Comparison of ENCODE assay signal across 12 cellular contexts in the genomic region with DNA sequence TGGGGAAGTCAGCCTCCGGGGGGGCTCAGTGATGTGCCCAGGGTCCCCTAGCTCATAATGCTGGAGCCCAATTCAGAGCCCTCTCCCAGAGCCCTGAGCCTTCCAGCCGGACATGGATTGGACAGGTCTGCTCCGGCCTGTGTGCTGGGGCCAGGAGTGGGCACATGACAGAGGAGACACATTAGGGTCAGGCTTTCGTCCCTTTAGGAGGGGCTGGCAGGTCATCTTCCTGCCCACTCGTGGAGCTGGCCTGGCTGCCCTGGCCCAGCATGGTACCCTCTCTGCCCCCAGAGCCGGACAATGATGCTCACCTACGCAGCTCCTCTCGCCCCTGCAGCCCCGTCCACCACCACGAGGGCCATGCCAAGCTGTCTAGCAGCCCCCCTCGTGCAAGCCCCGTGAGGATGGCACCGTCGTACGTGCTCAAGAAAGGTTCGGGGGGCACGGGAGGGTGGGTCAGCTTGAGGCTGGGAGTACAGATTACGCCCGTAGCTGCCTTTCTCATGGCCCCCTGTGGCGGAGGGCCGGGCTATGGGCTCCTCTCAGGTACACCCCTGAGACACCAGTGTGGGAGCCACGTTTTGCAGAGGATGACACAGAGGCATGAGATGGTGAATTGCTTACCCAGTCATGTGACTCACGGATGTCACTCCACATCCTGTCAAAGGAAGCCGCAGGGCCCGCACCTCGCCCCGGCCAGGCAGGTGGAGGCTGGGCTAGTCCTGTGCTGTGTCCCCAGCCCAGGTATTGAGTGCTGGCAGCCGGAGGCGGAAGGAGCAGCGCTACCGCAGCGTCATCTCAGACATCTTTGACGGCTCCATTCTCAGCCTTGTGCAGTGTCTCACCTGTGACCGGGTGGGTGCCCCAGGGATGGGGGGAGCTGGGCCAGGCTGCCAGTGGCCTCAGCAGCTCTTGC. TPM values are rescaled to one million over a fixed set of nuclear protein-coding genes. Genes with fewer than 3 reads are reported as not detected.
DNase-seq lines count a peak whose midpoint lies in the region; ATAC-seq, FAIRE-seq and TF ChIP-seq lines count a peak whose summit lies in the region.
"Had no signal": no experiment of that assay in that cellular context is flagged by ENCODE, and none has a peak within 500 bp of the region (broad histone marks: within the 10 kb centered on the region; RNA-seq: fewer than 3 reads in every experiment).

No MANE protein-coding gene starts in this region.

- no peaks in the 10 kb centered on the region for H3K9me3 Mint-ChIP-seq in activated T-cell treated with anti-CD3 and anti-CD28 coated beads, Interleukin-2, amount 50 U/mL, for 4 hours

- peak overlapping the region; percentile 51 for H3K4me3 Mint-ChIP-seq in activated T-cell treated with anti-CD3 and anti-CD28 coated beads, Interleukin-2, amount 50 U/mL, for 4 hours

- peak; percentile 89 for ATAC-seq in activated T-cell treated with anti-CD3 and anti-CD28 coated beads, Interleukin-2, amount 50 U/mL, for 4 hours
- no peak for ATAC-seq in GM21447 (IDR thresholded peaks at IDR 0.05; ENCODE audit: unreplicated experiment)
- ATAC-seq: HCT116 had no signal

- no peak overlapping the region for H3K4me3 ChIP-seq in kidney (ENCODE audit: low read length in 2 of 2)
- H3K4me3 ChIP-seq in prostate gland = no peak overlapping the region

- no peak for TF ChIP-seq POLR2A in prostate gland (IDR thresholded peaks at IDR 0.05)

- no peaks in the 10 kb centered on the region for H3K27me3 ChIP-seq in prostate gland (replicated peaks; ENCODE audit: insufficient read depth)

- FAIRE-seq in kidney (lab: Jason Lieb, UNC) = no peak

- H3K9me3 ChIP-seq in kidney (ENCODE audit: control insufficient read depth in 1 of 2, low read length in 2 of 2) (no peaks in the 10 kb centered on the region), prostate gland (no peaks in the 10 kb centered on the region)

- intact Hi-C loops in kidney (cut with DNase I) = no loop called here
- intact Hi-C loops in prostate gland (cut with DNase I) = no loop called here

- no peak overlapping the region for H3K9ac ChIP-seq in kidney (ENCODE audit: low read length in 2 of 2)

- H3K36me3 ChIP-seq in kidney (ENCODE audit: control insufficient read depth in 1 of 2, insufficient read depth in 2 of 2, low read length in 2 of 2) (peaks cover 6 to 14% of the 10 kb centered on the region in 2 donors), prostate gland (peaks cover 0 to under 1% of the 10 kb centered on the region in 2 donors)

- 85% methylated on average over 19 of the region's 34 CpGs for WGBS in prostate gland

- peaks cover 20% of the 10 kb centered on the region for H3K36me3 Mint-ChIP-seq in activated T-cell treated with anti-CD3 and anti-CD28 coated beads, Interleukin-2, amount 50 U/mL, for 4 hours (ENCODE audit: insufficient read depth)

- no peak for TF ChIP-seq CTCF in kidney (IDR thresholded peaks at IDR 0.05; ENCODE audit: borderline replicate concordance, extremely low read depth, insufficient read depth)
- TF ChIP-seq CTCF in prostate gland (IDR thresholded peaks at IDR 0.05) = no peak

- H3K4me1 ChIP-seq in kidney (ENCODE audit: control insufficient read depth in 1 of 2, insufficient read depth in 1 of 2, low read depth in 1 of 2, low read length in 2 of 2) (no peaks in the 10 kb centered on the region), prostate gland (replicated peaks) (no peaks in the 10 kb centered on the region)

- peak; percentile 69 for DNase-seq in SW480 (ENCODE audit: low spot score)
- peak; percentile 86 for DNase-seq in activated T-cell treated with anti-CD3 and anti-CD28 coated beads, Interleukin-2, amount 50 U/mL, for 4 hours
- peak; percentile 87 for DNase-seq in kidney
- peak; percentile 68 to 72 for DNase-seq in stimulated activated CD8-positive, alpha-beta memory T cell treated with anti-CD3 and anti-CD28 coated beads, Interleukin-2, amount 100 ng/mL, for 48 hours (ENCODE audit: low read depth in 2 of 2)
- no peak for DNase-seq in NCI-H146 treated with DMSO at 0.1 percent for 48 hours (lab: John Stamatoyannopoulos, UW; ENCODE audit: unreplicated experiment)
- no peak for DNase-seq in prostate gland (ENCODE audit: low spot score)
- DNase-seq in ecto neural progenitor cell (ENCODE audit: low spot score) = no peak
- DNase-seq: GDM1, hypothalamus, NCI-H187 had no signal

- H3K27ac ChIP-seq in kidney (ENCODE audit: low read depth in 2 of 2, low read length in 2 of 2) = no peak overlapping the region
- H3K27ac ChIP-seq in prostate gland = no peak overlapping the region

- H3K4me1 Mint-ChIP-seq in activated T-cell treated with anti-CD3 and anti-CD28 coated beads, Interleukin-2, amount 50 U/mL, for 4 hours (ENCODE audit: low read depth) = peaks cover 71% of the 10 kb centered on the region

- H3K27me3 Mint-ChIP-seq in activated T-cell treated with anti-CD3 and anti-CD28 coated beads, Interleukin-2, amount 50 U/mL, for 4 hours (ENCODE audit: low read depth) = no peaks in the 10 kb centered on the region

RNA-seq across cellular contexts. Expression of gene USP20, which starts 33.6 kb away (rescaled TPM):
- total RNA-seq in activated T-cell treated with anti-CD3 and anti-CD28 coated beads, Interleukin-2, amount 50 U/mL, for 4 hours = 10 to 100 TPM; 39.1 to 48.4 (median 47.0) TPM
- total RNA-seq in kidney (28.8 TPM), prostate gland (10 to 100 TPM; 34.8 to 53.5 TPM)
- polyA plus RNA-seq in kidney (ENCODE audit: insufficient read depth, low read depth, low replicate concordance) = 22.8 TPM

RNA-seq across cellular contexts. Expression of gene C9orf78, which starts 33.8 kb away (rescaled TPM):
- total RNA-seq in activated T-cell treated with anti-CD3 and anti-CD28 coated beads, Interleukin-2, amount 50 U/mL, for 4 hours = 10 to 100 TPM; 74.8 to 92.6 (median 76.2) TPM
- total RNA-seq in kidney (39.7 TPM), prostate gland (10 to 100 TPM; 63.7 to 76.8 TPM)
- polyA plus RNA-seq in kidney (ENCODE audit: insufficient read depth, low read depth, low replicate concordance) = 62.1 TPM

RNA-seq across cellular contexts. Expression of gene TOR1A, which starts 44.9 kb away (rescaled TPM):
- 10 to 100 TPM; 42.4 to 49.3 (median 45.2) TPM for total RNA-seq in activated T-cell treated with anti-CD3 and anti-CD28 coated beads, Interleukin-2, amount 50 U/mL, for 4 hours
- total RNA-seq in kidney = 29.2 TPM
- 24.6 TPM for polyA plus RNA-seq in kidney (ENCODE audit: insufficient read depth, low read depth, low replicate concordance)
- 10 to 100 TPM; 37.1 to 41.2 TPM for total RNA-seq in prostate gland

Comparison
In these comparisons a context has a peak if more than half of its experiments do, and no peak if none do; other contexts are left out.
1. DNase-seq: peak in SW480 (single experiment), activated T-cell treated with anti-CD3 and anti-CD28 coated beads, Interleukin-2, amount 50 U/mL, for 4 hours (single experiment), kidney (single experiment) and stimulated activated CD8-positive, alpha-beta memory T cell treated with anti-CD3 and anti-CD28 coated beads, Interleukin-2, amount 100 ng/mL, for 48 hours (2 of 2); none in NCI-H146 treated with DMSO at 0.1 percent for 48 hours (single experiment), prostate gland (single experiment) and ecto neural progenitor cell (single experiment).